In genomic region chr17:82050761-82051641, GRCh38 we compare ENCODE assay signal across 8 cellular contexts. TPM values are rescaled to one million over a fixed set of nuclear protein-coding genes. Genes with fewer than 3 reads are reported as not detected.
DNase-seq lines count a peak whose midpoint lies in the region; ATAC-seq and TF ChIP-seq lines count a peak whose summit lies in the region.

No MANE protein-coding gene starts in this region.

- H3K79me2 ChIP-seq in PC-9 (ENCODE audit: low read depth), result peaks cover 13% of the 10 kb centered on the region

- CTCF ChIA-PET in PC-9 (lab: Charles Lee), result interaction anchor here (0.7 kb wide), 1 partner anchor 29 kb away, joined by 3 read pairs; the partner anchor contains the start of gene CENPX

- intact Hi-C loops in PC-9 (cut with micrococcal nuclease; ENCODE audit: unreplicated experiment), result no loop called here
- intact Hi-C loops in esophagus muscularis mucosa (cut with DNase I), result no loop called here

- TF ChIP-seq EP300 in esophagus muscularis mucosa (IDR thresholded peaks at IDR 0.05), result no peak

- TF ChIP-seq POLR2A in esophagus muscularis mucosa (IDR thresholded peaks at IDR 0.05; ENCODE audit: low read depth), result no peak

- DNase-seq in PC-9 (no peak), esophagus muscularis mucosa (ENCODE audit: extremely low spot score) (no peak), neuronal stem cell (ENCODE audit: low spot score) (no peak), T-helper 9 cell (no peak), nucleus accumbens (lab: John Stamatoyannopoulos, UW) (no peak), NAMALWA (ENCODE audit: low spot score) (no peak), GM19240 (ENCODE audit: insufficient read length, low spot score) (no peak)

- no peaks in the 10 kb centered on the region for H3F3A ChIP-seq in PC-9 (ENCODE audit: insufficient read depth, low read depth)

- POLR2A ChIA-PET in PC-9 (lab: Charles Lee; ENCODE audit: unreplicated experiment), result no interaction called here

- peak overlapping the region; percentile 80 for H3K18ac ChIP-seq in neuronal stem cell (ENCODE audit: low read length)

- H3K79me1 ChIP-seq in neuronal stem cell (ENCODE audit: low read depth, low read length), result peaks cover 21% of the 10 kb centered on the region

- H3K27me3 ChIP-seq in PC-9 (ENCODE audit: insufficient read depth, low read depth), result no peaks in the 10 kb centered on the region
- no peaks in the 10 kb centered on the region for H3K27me3 ChIP-seq in esophagus muscularis mucosa
- no peaks in the 10 kb centered on the region for H3K27me3 ChIP-seq in neuronal stem cell (ENCODE audit: control insufficient read depth in 3 of 3, insufficient read depth in 3 of 3, low read depth in 1 of 3, low read length in 3 of 3)

- no peak overlapping the region for H2BK120ac ChIP-seq in neuronal stem cell (ENCODE audit: low read depth, low read length)

- ATAC-seq in GM19025 (IDR thresholded peaks at IDR 0.05; ENCODE audit: low read depth, unreplicated experiment), result peak; percentile 18

- peak overlapping the region; percentile 89 for H3K23ac ChIP-seq in neuronal stem cell (ENCODE audit: low read depth, low read length, poor library complexity)

- H3K4ac ChIP-seq in neuronal stem cell (ENCODE audit: low read length), result peak overlapping the region; percentile 53

- no peak overlapping the region for H2AFZ ChIP-seq in PC-9
- H2AFZ ChIP-seq in neuronal stem cell (ENCODE audit: low read length), result peak overlapping the region; percentile 90

- H2AK5ac ChIP-seq in neuronal stem cell (ENCODE audit: low read depth, low read length), result peak overlapping the region; percentile 63

- peak overlapping the region; percentile 89 for H3K14ac ChIP-seq in neuronal stem cell (ENCODE audit: low read length)

- H3K36me3 ChIP-seq in PC-9 (ENCODE audit: low read depth), result no peaks in the 10 kb centered on the region
- peaks cover 34 to 69% (median 62%) of the 10 kb centered on the region in 4 donors for H3K36me3 ChIP-seq in esophagus muscularis mucosa
- peaks cover 49 to 61% of the 10 kb centered on the region in 2 donors for H3K36me3 ChIP-seq in neuronal stem cell (replicated peaks in 1 of 2; ENCODE audit: control insufficient read depth in 2 of 2, insufficient read depth in 2 of 2, low read length in 2 of 2)

- peak overlapping the region; percentile 75 for H2BK5ac ChIP-seq in neuronal stem cell (ENCODE audit: low read length)

- H3K9ac ChIP-seq in neuronal stem cell (ENCODE audit: low read depth, low read length, poor library complexity), result peak overlapping the region; percentile 90

- no peaks in the 10 kb centered on the region for H4K20me1 ChIP-seq in PC-9 (ENCODE audit: insufficient read depth)

- no CpG with 5 or more reads among the region's 79 CpGs for WGBS in esophagus muscularis mucosa
- WGBS in neuronal stem cell (ENCODE audit: extremely low coverage in 2 of 2, insufficient read length in 2 of 2, insufficient replicate concordance in 1 of 2), 2 donors, result no CpG with 5 or more reads among the region's 79 CpGs

- TF ChIP-seq CTCF in PC-9 (conservative IDR thresholded peaks at IDR 0.05) (no peak), esophagus muscularis mucosa (IDR thresholded peaks at IDR 0.05) (no peak)

- peak overlapping the region; percentile 54; the same call in 1 of the 2 replicates for H3K4me3 ChIP-seq in PC-9
- H3K4me3 ChIP-seq in esophagus muscularis mucosa, result peak overlapping the region; percentile 81 to 99 (median 88)
- H3K4me3 ChIP-seq in neuronal stem cell (ENCODE audit: low read length in 2 of 2), result peak overlapping the region; percentile 98 to 99

- H3K4me1 ChIP-seq in PC-9 (replicated peaks; ENCODE audit: insufficient read depth), result no peaks in the 10 kb centered on the region
- peaks cover 24 to 58% (median 43%) of the 10 kb centered on the region in 4 donors for H3K4me1 ChIP-seq in esophagus muscularis mucosa
- peaks cover 7% of the 10 kb centered on the region in 2 donors for H3K4me1 ChIP-seq in neuronal stem cell (ENCODE audit: control insufficient read depth in 2 of 2, insufficient read depth in 1 of 2, low read depth in 1 of 2, low read length in 2 of 2)

- H3K4me2 ChIP-seq in PC-9 (peak overlapping the region; percentile 74), neuronal stem cell (ENCODE audit: insufficient read depth, low read length, poor library complexity, severe bottlenecking) (peak overlapping the region; percentile 98)

- H3K27ac ChIP-seq in PC-9, result no peak overlapping the region
- H3K27ac ChIP-seq in esophagus muscularis mucosa (replicated peaks in 1 of 4), result peak overlapping the region; percentile 68 to 75 (median 72)
- H3K27ac ChIP-seq in neuronal stem cell (replicated peaks; ENCODE audit: low read length), result no peak overlapping the region

- H2BK12ac ChIP-seq in neuronal stem cell (ENCODE audit: low read length), result peak overlapping the region; percentile 100

- peak overlapping the region; percentile 96 for H2BK15ac ChIP-seq in neuronal stem cell (ENCODE audit: low read length)

- H3K9me3 ChIP-seq in PC-9 (ENCODE audit: insufficient read depth, low read depth), result no peaks in the 10 kb centered on the region
- no peaks in the 10 kb centered on the region for H3K9me3 ChIP-seq in esophagus muscularis mucosa
- H3K9me3 ChIP-seq in neuronal stem cell (replicated peaks in 1 of 2; ENCODE audit: control insufficient read depth in 2 of 2, insufficient read depth in 1 of 2, low read depth in 1 of 2, low read length in 2 of 2), result no peaks in the 10 kb centered on the region

- no TSS peak for BruUV-seq in PC-9 (replicated peaks; lab: Mats Ljungman, UMichigan)

- no peaks in the 10 kb centered on the region for H3K9me2 ChIP-seq in PC-9 (ENCODE audit: insufficient read depth)

- peak overlapping the region; percentile 96 for H4K8ac ChIP-seq in neuronal stem cell (ENCODE audit: low read depth, low read length)

- H4K91ac ChIP-seq in neuronal stem cell (ENCODE audit: low read depth, low read length, poor library complexity), result no peak overlapping the region

RNA-seq across cellular contexts. Expression of gene RFNG, which starts 0.6 kb away (rescaled TPM):
- total RNA-seq in PC-9 (2021) (40.4 and 49.1 TPM in 2 replicates), esophagus muscularis mucosa (10 to 100 TPM; 32.4 to 54.8 (median 42.5) TPM)
- 25.7 TPM for polyA plus RNA-seq in neuronal stem cell (2013, experiment 1 of 2)
- 26.2 TPM for polyA plus RNA-seq in neuronal stem cell (2013, experiment 2 of 2)

RNA-seq across cellular contexts. Expression of gene GPS1, which starts 0.7 kb away (rescaled TPM):
- total RNA-seq in PC-9 (2021) (121 and 124 TPM in 2 replicates), esophagus muscularis mucosa (100 to 1,000 TPM in 2 of 4 donors, 10 to 100 TPM in 2; 64.4 to 108 (median 85.4) TPM)
- 67.9 TPM for polyA plus RNA-seq in neuronal stem cell (2013, experiment 1 of 2)
- 66.6 TPM for polyA plus RNA-seq in neuronal stem cell (2013, experiment 2 of 2)

RNA-seq across cellular contexts. Expression of gene DCXR, which starts 13.5 kb away (rescaled TPM):
- total RNA-seq in PC-9 (2021), result 120 and 129 TPM in 2 replicates
- total RNA-seq in esophagus muscularis mucosa, result 100 to 1,000 TPM in 2 of 4 donors, 10 to 100 TPM in 2; 78.6 to 135 (median 102) TPM
- 72.9 TPM for polyA plus RNA-seq in neuronal stem cell (2013, experiment 1 of 2)
- 72.2 TPM for polyA plus RNA-seq in neuronal stem cell (2013, experiment 2 of 2)

RNA-seq across cellular contexts. Expression of gene DUS1L, which starts 14.6 kb away (rescaled TPM):
- total RNA-seq in PC-9 (2021), result 138 and 175 TPM in 2 replicates
- 10 to 100 TPM; 42.2 to 77.1 (median 52.6) TPM for total RNA-seq in esophagus muscularis mucosa
- 33.5 TPM for polyA plus RNA-seq in neuronal stem cell (2013, experiment 1 of 2)
- 31.8 TPM for polyA plus RNA-seq in neuronal stem cell (2013, experiment 2 of 2)

RNA-seq across cellular contexts. Expression of gene RAC3, which starts 19.5 kb away (rescaled TPM):
- 32.3 and 41.6 TPM in 2 replicates for total RNA-seq in PC-9 (2021)
- total RNA-seq in esophagus muscularis mucosa, result 1 to 10 TPM; 1.8 to 2.5 (median 2.2) TPM
- polyA plus RNA-seq in neuronal stem cell (2013, experiment 1 of 2), result 61.3 TPM
- 55.7 TPM for polyA plus RNA-seq in neuronal stem cell (2013, experiment 2 of 2)

Comparison
In these comparisons a context has a peak if more than half of its experiments do, and no peak if none do; other contexts are left out.
1. H3K27ac ChIP-seq: peak in esophagus muscularis mucosa (4 of 4); none in PC-9 (single experiment) and neuronal stem cell (single experiment).
2. Peak in every context shown above with its lines, with median percentiles within 50 percentile points of each other: H3K4me3 ChIP-seq.